Comparison of ENCODE assay signal across 8 cellular contexts in the genomic region with DNA sequence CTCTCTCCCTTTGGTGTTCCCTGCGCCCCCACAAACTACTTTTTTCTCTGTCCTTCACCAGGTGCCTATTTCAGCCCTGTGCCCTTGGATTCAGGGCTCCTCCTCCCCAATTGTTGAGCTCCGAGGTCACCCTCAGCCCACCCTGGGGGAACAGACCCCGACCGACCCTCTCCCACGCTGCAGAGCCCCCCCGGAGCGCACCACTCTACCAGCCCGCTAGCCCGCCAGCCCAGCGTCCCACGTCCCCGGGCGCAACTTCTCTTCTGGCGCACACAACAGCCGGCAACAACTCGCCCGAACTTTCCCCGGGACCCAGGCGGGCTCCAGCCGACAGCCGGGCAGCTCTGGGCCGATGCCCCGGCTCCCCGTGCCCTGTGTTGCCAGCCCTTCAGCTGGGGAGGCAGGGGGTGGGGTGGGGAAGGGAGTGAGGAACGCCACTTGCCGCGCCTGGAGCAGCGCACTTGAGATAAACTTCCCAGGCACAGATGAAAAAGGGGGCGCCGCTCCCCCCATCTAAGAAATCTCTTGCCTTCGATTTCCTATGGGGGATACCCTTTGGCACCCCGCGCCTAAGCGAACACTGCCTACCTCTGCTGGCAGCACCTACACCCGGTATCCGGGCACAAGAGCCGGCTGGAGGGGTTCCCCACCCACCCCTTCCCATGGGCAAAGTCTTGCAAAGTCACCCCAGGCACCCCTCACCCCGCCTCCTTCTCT.
A peak's percentile ranks its signal among the peaks of the same experiment; 100 is the strongest.
DNase-seq lines count a peak whose midpoint lies in the region; ATAC-seq lines count a peak whose summit lies in the region.

No MANE protein-coding gene starts in this region.

- H3K4me1 ChIP-seq in iPS-18a (ENCODE audit: control insufficient read depth, low read depth, low read length): peaks cover 27% of the 10 kb centered on the region

- H3K27me3 ChIP-seq in iPS-18a (ENCODE audit: control insufficient read depth, insufficient read depth, low read length): peaks cover 66% of the 10 kb centered on the region

- peak overlapping the region; percentile 58 for H3K4me3 ChIP-seq in iPS-18a (ENCODE audit: low read length)

- peak overlapping the region; percentile 86 to 87 for H3K4me3 Mint-ChIP-seq in stimulated activated naive B cell treated with anti-CD40 and anti-IgM and Interleukin-4, amounts not matched to agents 10 μg/mL and 1 μg/mL and 100 μg/mL, for 72 hours

- peaks cover 11 to 25% of the 10 kb centered on the region in 2 donors for H3K4me1 Mint-ChIP-seq in stimulated activated naive B cell treated with anti-CD40 and anti-IgM and Interleukin-4, amounts not matched to agents 10 μg/mL and 1 μg/mL and 100 μg/mL, for 72 hours

- H3K27ac ChIP-seq in iPS-18a (ENCODE audit: low read length): no peak overlapping the region

- H3K9me3 ChIP-seq in iPS-18a (ENCODE audit: control insufficient read depth, low read depth, low read length): no peaks in the 10 kb centered on the region

- no peaks in the 10 kb centered on the region for H3K9me3 Mint-ChIP-seq in stimulated activated naive B cell treated with anti-CD40 and anti-IgM and Interleukin-4, amounts not matched to agents 10 μg/mL and 1 μg/mL and 100 μg/mL, for 72 hours

- H3K27ac Mint-ChIP-seq in stimulated activated naive B cell treated with anti-CD40 and anti-IgM and Interleukin-4, amounts not matched to agents 10 μg/mL and 1 μg/mL and 100 μg/mL, for 72 hours: peak overlapping the region; percentile 59

- ATAC-seq in stimulated activated naive B cell treated with anti-CD40 and anti-IgM and Interleukin-4, amounts not matched to agents 10 μg/mL and 1 μg/mL and 100 μg/mL, for 72 hours (replicated peaks): no peak
- ATAC-seq in HG02759 (IDR thresholded peaks at IDR 0.05; ENCODE audit: unreplicated experiment) (no peak), HG03159 (IDR thresholded peaks at IDR 0.05; ENCODE audit: unreplicated experiment) (no peak)

- peak; percentile 25 for DNase-seq in NCI-H748 (lab: John Stamatoyannopoulos, UW; ENCODE audit: unreplicated experiment)
- DNase-seq in NCI-H748 treated with DMSO at 0.1 percent for 48 hours (lab: John Stamatoyannopoulos, UW): no peak
- DNase-seq in activated T-cell treated with anti-CD3 and anti-CD28 coated beads, Interleukin-2, amount 50 U/mL, for 48 hours: peak; percentile 27 to 37
- DNase-seq in stimulated activated naive B cell treated with anti-CD40 and anti-IgM and Interleukin-4, amounts not matched to agents 10 μg/mL and 1 μg/mL and 100 μg/mL, for 72 hours: no peak
- no peak for DNase-seq in activated CD8-positive, alpha-beta memory T cell treated with anti-CD3 and anti-CD28 coated beads, Interleukin-2, amount 50 U/mL, for 48 hours

- H3K27me3 Mint-ChIP-seq in stimulated activated naive B cell treated with anti-CD40 and anti-IgM and Interleukin-4, amounts not matched to agents 10 μg/mL and 1 μg/mL and 100 μg/mL, for 72 hours: peaks cover 49 to 66% of the 10 kb centered on the region in 2 donors

- no peak overlapping the region for H3K9ac ChIP-seq in iPS-18a (ENCODE audit: low read length)

- H3K36me3 ChIP-seq in iPS-18a (ENCODE audit: control insufficient read depth, low read depth, low read length): no peaks in the 10 kb centered on the region

- H3K36me3 Mint-ChIP-seq in stimulated activated naive B cell treated with anti-CD40 and anti-IgM and Interleukin-4, amounts not matched to agents 10 μg/mL and 1 μg/mL and 100 μg/mL, for 72 hours: peaks cover 0 to 2% of the 10 kb centered on the region in 2 donors

Comparison
In these comparisons a context has a peak if more than half of its experiments do, and no peak if none do; other contexts are left out.
1. DNase-seq: peak in NCI-H748 (single experiment) and activated T-cell treated with anti-CD3 and anti-CD28 coated beads, Interleukin-2, amount 50 U/mL, for 48 hours (2 of 2); none in NCI-H748 treated with DMSO at 0.1 percent for 48 hours (single experiment), stimulated activated naive B cell treated with anti-CD40 and anti-IgM and Interleukin-4, amounts not matched to agents 10 μg/mL and 1 μg/mL and 100 μg/mL, for 72 hours (single experiment) and activated CD8-positive, alpha-beta memory T cell treated with anti-CD3 and anti-CD28 coated beads, Interleukin-2, amount 50 U/mL, for 48 hours (single experiment).